Comparison of ENCODE assay signal across 33 cellular contexts in the genomic region with DNA sequence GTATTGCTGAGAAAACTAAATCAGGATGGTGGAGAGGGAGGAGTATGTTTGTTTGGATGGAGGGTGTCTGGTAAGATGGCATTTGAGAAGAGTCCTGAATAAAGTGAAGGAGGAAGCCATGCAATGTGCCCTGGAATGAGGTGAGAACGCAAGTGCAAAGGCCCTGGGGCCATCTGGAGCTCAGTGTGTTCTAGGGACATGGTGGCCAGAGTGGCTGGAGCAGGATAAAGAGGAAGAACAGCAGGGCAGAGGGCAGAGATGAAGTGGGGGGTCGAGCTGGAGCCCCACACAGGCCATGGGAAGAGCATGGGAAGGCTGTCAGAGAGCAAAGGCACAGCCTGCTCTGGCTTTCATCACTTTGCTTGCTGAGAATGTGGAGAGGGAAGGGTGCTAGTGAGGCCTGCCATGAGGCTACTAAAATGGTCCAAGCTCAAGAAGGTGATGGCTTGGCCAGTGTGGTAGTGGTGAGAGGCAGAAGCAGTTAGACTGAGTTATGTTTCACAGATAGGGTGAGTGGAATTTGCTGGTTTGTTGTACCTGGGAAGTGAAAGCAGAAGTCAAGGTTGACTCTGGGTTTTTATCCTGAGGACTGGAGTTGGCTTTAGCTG.
"Had no signal": no experiment of that assay in that cellular context is flagged by ENCODE, and none has a peak within 500 bp of the region (broad histone marks: within the 10 kb centered on the region; RNA-seq: fewer than 3 reads in every experiment).

No MANE protein-coding gene starts in this region.

- H3K36me3 ChIP-seq: adrenal gland, brain microvascular endothelial cell, breast epithelium had no signal

- H3K4me3 ChIP-seq: adrenal gland, body of pancreas, breast epithelium had no signal

- ATAC-seq: activated CD8-positive, alpha-beta T cell treated with anti-CD3 and anti-CD28 coated beads for 36 hours; activated naive CD4-positive, alpha-beta T cell treated with anti-CD3 and anti-CD28 coated beads, Interleukin-2, amount 50 U/mL, for 72 hours; activated T-cell treated with anti-CD3 and anti-CD28 coated beads, Interleukin-2, amount 50 U/mL, for 4 hours; activated T-cell treated with anti-CD3 and anti-CD28 coated beads, Interleukin-2, amount 50 U/mL, for 72 hours; activated T-helper 17 cell treated with anti-CD3 and anti-CD28 coated beads, Interleukin-2, amount 50 U/mL, for 72 hours; body of pancreas had no signal

- H3K9me3 ChIP-seq: adrenal gland, body of pancreas, breast epithelium had no signal

- H3K4me1 ChIP-seq: adrenal gland, body of pancreas, breast epithelium had no signal

- H3K27ac ChIP-seq: adrenal gland, body of pancreas, brain microvascular endothelial cell, breast epithelium, VCaP had no signal

- DNase-seq: activated B cell treated with CpG ODN at 0.5 μM for 24 hours; activated CD4-positive, alpha-beta memory T cell treated with anti-CD3 and anti-CD28 coated beads for 36 hours; activated CD4-positive, alpha-beta T cell treated with anti-CD3 and anti-CD28 coated beads for 4 hours; activated CD4-positive, alpha-beta T cell treated with anti-CD3 and anti-CD28 coated beads, Interleukin-2, amount 10 ng/mL, durations not matched to agents 24 days and 14 days; activated CD4-positive, alpha-beta T cell treated with anti-CD3 and anti-CD28 coated beads, Interleukin-2, amount 50 U/mL, for 1 hour; activated CD4-positive, alpha-beta T cell treated with anti-CD3 and anti-CD28 coated beads, Interleukin-2, amount 50 U/mL, for 4 hours; activated CD4-positive, CD25-positive, alpha-beta regulatory T cell treated with anti-CD3 and anti-CD28 coated beads, Interleukin-2, amount 50 U/mL, for 72 hours; activated CD8-positive, alpha-beta memory T cell treated with anti-CD3 and anti-CD28 coated beads, Interleukin-2, amount 50 U/mL, for 4 hours; activated CD8-positive, alpha-beta T cell treated with anti-CD3 and anti-CD28 coated beads for 36 hours; activated effector memory CD4-positive, alpha-beta T cell treated with anti-CD3 and anti-CD28 coated beads, Interleukin-2, amount 50 U/mL, for 16 hours; activated gamma-delta T cell treated with Interleukin-2 at 50 U/mL for 16 hours; activated naive CD4-positive, alpha-beta T cell; activated naive CD4-positive, alpha-beta T cell treated with anti-CD3 and anti-CD28 coated beads for 36 hours; activated naive CD4-positive, alpha-beta T cell treated with anti-CD3 and anti-CD28 coated beads, Interleukin-2, amount 50 U/mL, for 16 hours; activated naive CD8-positive, alpha-beta T cell treated with anti-CD3 and anti-CD28 coated beads for 36 hours; activated T-cell treated with anti-CD3 and anti-CD28 coated beads for 4 hours; activated T-cell treated with anti-CD3 and anti-CD28 coated beads, Interleukin-2, amount 50 U/mL, for 1 hour; activated T-cell treated with anti-CD3 and anti-CD28 coated beads, Interleukin-2, amount 50 U/mL, for 4 hours; activated T-cell treated with anti-CD3 and anti-CD28 coated beads, Interleukin-2, amount 50 U/mL, for 72 hours; adrenal gland; amniotic stem cell; aorta; body of pancreas; brain microvascular endothelial cell; caudate nucleus; SW 1271; T-helper 1 cell; T-helper 2 cell; T-helper 9 cell had no signal

- H3K27me3 ChIP-seq: brain microvascular endothelial cell had no signal
